19 cellular contexts compared by ENCODE assay signal in genomic region chr5:36367524-36367923, GRCh38.
DNase-seq lines count a peak whose midpoint lies in the region; ATAC-seq and TF ChIP-seq lines count a peak whose summit lies in the region.
"Had no signal": no experiment of that assay in that cellular context is flagged by ENCODE, and none has a peak within 500 bp of the region (broad histone marks: within the 10 kb centered on the region; RNA-seq: fewer than 3 reads in every experiment).

No MANE protein-coding gene starts in this region.

- POLR2A ChIA-PET in RWPE1 (lab: Yijun Ruan, JAX; ENCODE audit: low non-redundant PET) = no interaction called here
- POLR2A ChIA-PET in activated CD8-positive, alpha-beta T cell treated with anti-CD3 and anti-CD28 coated beads for 36 hours (lab: Charles Lee) = no interaction called here

- no peak overlapping the region for H3K27ac Mint-ChIP-seq in activated CD8-positive, alpha-beta T cell treated with anti-CD3 and anti-CD28 coated beads for 36 hours
- H3K27ac Mint-ChIP-seq: activated CD8-positive, alpha-beta memory T cell treated with anti-CD3 and anti-CD28 coated beads, Interleukin-2, amount 10 ng/mL, durations not matched to agents 7 days and 5 days; T-helper 1 cell treated with Interleukin-12 subunit alpha and Interleukin-12 subunit beta and Interleukin-4 antibody, amounts not matched to agents 30 μg/mL and 1 μg/mL, for 36 hours had no signal

- no peak for TF ChIP-seq CTCF in left ventricle myocardium inferior (IDR thresholded peaks at IDR 0.05; ENCODE audit: borderline replicate concordance)
- TF ChIP-seq CTCF in body of pancreas (IDR thresholded peaks at IDR 0.05) = no peak
- TF ChIP-seq CTCF in vagina (IDR thresholded peaks at IDR 0.05) = no peak
- TF ChIP-seq CTCF in RWPE1 (conservative IDR thresholded peaks at IDR 0.05; ENCODE audit: low read depth) = no peak
- no peak for TF ChIP-seq CTCF in activated CD8-positive, alpha-beta T cell treated with anti-CD3 and anti-CD28 coated beads for 36 hours (IDR thresholded peaks at IDR 0.05)

- H3K36me3 Mint-ChIP-seq in activated CD8-positive, alpha-beta T cell treated with anti-CD3 and anti-CD28 coated beads for 36 hours (ENCODE audit: low read depth) = no peaks in the 10 kb centered on the region
- H3K36me3 Mint-ChIP-seq: activated CD8-positive, alpha-beta memory T cell treated with anti-CD3 and anti-CD28 coated beads, Interleukin-2, amount 10 ng/mL, durations not matched to agents 7 days and 5 days had no signal

- peaks cover 4% of the 10 kb centered on the region for H3K9me3 ChIP-seq in left ventricle myocardium inferior (replicated peaks)
- H3K9me3 ChIP-seq in body of pancreas = no peaks in the 10 kb centered on the region
- no peaks in the 10 kb centered on the region for H3K9me3 ChIP-seq in vagina
- H3K9me3 ChIP-seq: gastrocnemius medialis, ovary had no signal

- CTCF ChIA-PET in RWPE1 (lab: Yijun Ruan, JAX) = interaction anchor here (1.1 kb wide), 1 partner anchor 29 kb away, joined by 3 read pairs; no protein-coding TSS in a partner anchor
- CTCF ChIA-PET in activated CD8-positive, alpha-beta T cell treated with anti-CD3 and anti-CD28 coated beads for 36 hours (lab: Charles Lee) = no interaction called here

- WGBS in body of pancreas, 2 donors = 68 to 86% methylated on average over 2 of the region's 2 CpGs

- no peaks in the 10 kb centered on the region for H3K9me3 Mint-ChIP-seq in activated CD8-positive, alpha-beta T cell treated with anti-CD3 and anti-CD28 coated beads for 36 hours
- H3K9me3 Mint-ChIP-seq: T-helper 1 cell treated with Interleukin-12 subunit alpha and Interleukin-12 subunit beta and Interleukin-4 antibody, amounts not matched to agents 30 μg/mL and 1 μg/mL, for 36 hours had no signal

- H3K4me3 Mint-ChIP-seq in activated CD8-positive, alpha-beta T cell treated with anti-CD3 and anti-CD28 coated beads for 36 hours = no peak overlapping the region
- H3K4me3 Mint-ChIP-seq: activated CD8-positive, alpha-beta memory T cell treated with anti-CD3 and anti-CD28 coated beads, Interleukin-2, amount 10 ng/mL, durations not matched to agents 7 days and 5 days; T-helper 1 cell treated with Interleukin-12 subunit alpha and Interleukin-12 subunit beta and Interleukin-4 antibody, amounts not matched to agents 30 μg/mL and 1 μg/mL, for 36 hours had no signal

- H3K36me3 ChIP-seq in left ventricle myocardium inferior (no peaks in the 10 kb centered on the region), body of pancreas (replicated peaks in 1 of 2; ENCODE audit: insufficient read depth in 1 of 2, low read depth in 2 of 2) (no peaks in the 10 kb centered on the region), vagina (no peaks in the 10 kb centered on the region)
- H3K36me3 ChIP-seq: gastrocnemius medialis, ovary had no signal

- H3K27me3 ChIP-seq in left ventricle myocardium inferior (ENCODE audit: low read depth) = no peaks in the 10 kb centered on the region
- H3K27me3 ChIP-seq in body of pancreas = no peaks in the 10 kb centered on the region
- H3K27me3 ChIP-seq in vagina = no peaks in the 10 kb centered on the region
- H3K27me3 ChIP-seq: gastrocnemius medialis, ovary had no signal

- no peaks in the 10 kb centered on the region for H3K4me1 Mint-ChIP-seq in activated CD8-positive, alpha-beta T cell treated with anti-CD3 and anti-CD28 coated beads for 36 hours (ENCODE audit: low read depth)
- H3K4me1 Mint-ChIP-seq: activated CD8-positive, alpha-beta memory T cell treated with anti-CD3 and anti-CD28 coated beads, Interleukin-2, amount 10 ng/mL, durations not matched to agents 7 days and 5 days had no signal

- H3K4me3 ChIP-seq in left ventricle myocardium inferior (no peak overlapping the region), body of pancreas (no peak overlapping the region), vagina (no peak overlapping the region)
- H3K4me3 ChIP-seq: gastrocnemius medialis, ovary had no signal

- no peak for TF ChIP-seq POLR2A in body of pancreas (IDR thresholded peaks at IDR 0.05)
- no peak for TF ChIP-seq POLR2A in vagina (IDR thresholded peaks at IDR 0.05)

- H3K4me1 ChIP-seq in left ventricle myocardium inferior (no peaks in the 10 kb centered on the region), body of pancreas (peaks cover 39% of the 10 kb centered on the region), vagina (peaks cover 17% of the 10 kb centered on the region)
- H3K4me1 ChIP-seq: gastrocnemius medialis had no signal

- peak; percentile 57 for ATAC-seq in Right ventricle myocardium inferior
- no peak for ATAC-seq in body of pancreas
- ATAC-seq in activated CD8-positive, alpha-beta T cell treated with anti-CD3 and anti-CD28 coated beads for 36 hours = no peak
- ATAC-seq: activated CD4-positive, CD25-positive, alpha-beta regulatory T cell treated with anti-CD3 and anti-CD28 coated beads, Interleukin-2, amount 50 U/mL, for 24 hours; activated CD8-positive, alpha-beta memory T cell treated with anti-CD3 and anti-CD28 coated beads, Interleukin-2, amount 10 ng/mL, durations not matched to agents 7 days and 5 days had no signal

- H3K27me3 Mint-ChIP-seq in activated CD8-positive, alpha-beta T cell treated with anti-CD3 and anti-CD28 coated beads for 36 hours = peaks cover 3% of the 10 kb centered on the region

- H3K27ac ChIP-seq in left ventricle myocardium inferior (replicated peaks) (no peak overlapping the region), body of pancreas (peak overlapping the region in 3 of 4 donors; percentile 12 to 18 (median 16)), vagina (peak overlapping the region; percentile 3), RWPE1 (no peak overlapping the region)
- H3K27ac ChIP-seq: gastrocnemius medialis, ovary had no signal

- no peak for DNase-seq in Right ventricle myocardium inferior (ENCODE audit: missing footprints)
- no peak for DNase-seq in left ventricle myocardium inferior
- DNase-seq in body of pancreas = peak in 1 of 4 donors; percentile 14
- peak; percentile 21 for DNase-seq in medulla oblongata (ENCODE audit: extremely low spot score)
- no peak for DNase-seq in vagina (ENCODE audit: extremely low spot score in 2 of 2)
- DNase-seq in RWPE1 (ENCODE audit: low spot score) = no peak
- DNase-seq in activated CD8-positive, alpha-beta T cell treated with anti-CD3 and anti-CD28 coated beads for 36 hours = no peak
- no peak for DNase-seq in OCI-M1 (lab: John Stamatoyannopoulos, UW)
- DNase-seq: 8988T; activated CD8-positive, alpha-beta memory T cell treated with anti-CD3 and anti-CD28 coated beads, Interleukin-2, amount 10 ng/mL, durations not matched to agents 7 days and 5 days; COR-L47; effector memory CD4-positive, alpha-beta T cell; gastrocnemius medialis; GDM1; midbrain; NCI-H2107; ovary had no signal

- intact Hi-C loops in Right ventricle myocardium inferior (cut with DNase I) (no loop called here), left ventricle myocardium inferior (cut with micrococcal nuclease) (no loop called here), body of pancreas (cut with DNase I) (no loop called here), vagina (cut with DNase I) (no loop called here)
- intact Hi-C loops in activated CD8-positive, alpha-beta T cell treated with anti-CD3 and anti-CD28 coated beads for 36 hours (cut with micrococcal nuclease) = no loop called here

Comparison
In these comparisons a context has a peak if more than half of its experiments do, and no peak if none do; other contexts are left out.
1. H3K27ac ChIP-seq: peak in body of pancreas (3 of 4) and vagina (single experiment); none in left ventricle myocardium inferior (single experiment) and RWPE1 (single experiment).